In the genomic region with DNA sequence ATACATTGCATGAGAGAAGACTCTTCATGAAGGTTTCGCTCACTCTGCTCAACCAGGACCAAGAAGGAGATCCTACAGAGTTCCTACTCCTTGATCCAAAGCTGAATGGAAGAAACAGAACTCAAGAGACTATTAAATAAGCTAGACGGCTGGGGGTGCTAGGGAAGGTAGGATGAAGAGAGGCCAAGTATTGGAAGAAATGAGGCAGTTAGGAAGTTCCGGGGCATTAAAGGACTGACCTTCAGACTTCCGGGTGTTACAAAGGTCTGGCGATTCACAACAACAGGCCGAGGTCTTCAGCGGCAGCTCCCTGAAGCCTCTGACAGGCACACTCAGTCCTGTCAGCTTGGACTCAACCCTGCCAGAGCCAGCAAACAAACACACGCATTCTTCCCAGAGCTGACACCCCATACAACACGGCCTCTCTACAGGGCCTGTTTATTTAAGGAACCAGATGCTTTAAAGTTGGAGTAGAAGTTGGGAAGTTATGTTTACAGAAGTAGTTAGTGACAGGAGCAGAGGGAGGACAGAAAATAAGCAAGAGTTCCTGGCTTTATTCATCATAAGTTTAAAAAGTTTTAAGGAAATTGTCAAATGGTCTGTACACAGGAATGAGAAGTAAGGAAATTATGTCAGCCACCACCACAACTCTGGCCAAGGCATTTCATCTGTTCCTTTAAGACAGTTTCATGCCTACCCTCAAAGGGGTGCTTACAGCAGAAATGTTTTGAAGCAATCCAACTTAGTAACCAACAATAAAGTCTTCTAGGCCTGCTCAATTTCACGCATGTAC, we compare ENCODE assay signal across 1 cellular context.
TF ChIP-seq lines count a peak whose summit lies in the region.

No MANE protein-coding gene starts in this region.

TF ChIP-seq in HepG2, 621 proteins besides CTCF, POLR2A, EP300 and RAD21 (continued from another document and continues in another):
- TF ChIP-seq, protein P1, sequence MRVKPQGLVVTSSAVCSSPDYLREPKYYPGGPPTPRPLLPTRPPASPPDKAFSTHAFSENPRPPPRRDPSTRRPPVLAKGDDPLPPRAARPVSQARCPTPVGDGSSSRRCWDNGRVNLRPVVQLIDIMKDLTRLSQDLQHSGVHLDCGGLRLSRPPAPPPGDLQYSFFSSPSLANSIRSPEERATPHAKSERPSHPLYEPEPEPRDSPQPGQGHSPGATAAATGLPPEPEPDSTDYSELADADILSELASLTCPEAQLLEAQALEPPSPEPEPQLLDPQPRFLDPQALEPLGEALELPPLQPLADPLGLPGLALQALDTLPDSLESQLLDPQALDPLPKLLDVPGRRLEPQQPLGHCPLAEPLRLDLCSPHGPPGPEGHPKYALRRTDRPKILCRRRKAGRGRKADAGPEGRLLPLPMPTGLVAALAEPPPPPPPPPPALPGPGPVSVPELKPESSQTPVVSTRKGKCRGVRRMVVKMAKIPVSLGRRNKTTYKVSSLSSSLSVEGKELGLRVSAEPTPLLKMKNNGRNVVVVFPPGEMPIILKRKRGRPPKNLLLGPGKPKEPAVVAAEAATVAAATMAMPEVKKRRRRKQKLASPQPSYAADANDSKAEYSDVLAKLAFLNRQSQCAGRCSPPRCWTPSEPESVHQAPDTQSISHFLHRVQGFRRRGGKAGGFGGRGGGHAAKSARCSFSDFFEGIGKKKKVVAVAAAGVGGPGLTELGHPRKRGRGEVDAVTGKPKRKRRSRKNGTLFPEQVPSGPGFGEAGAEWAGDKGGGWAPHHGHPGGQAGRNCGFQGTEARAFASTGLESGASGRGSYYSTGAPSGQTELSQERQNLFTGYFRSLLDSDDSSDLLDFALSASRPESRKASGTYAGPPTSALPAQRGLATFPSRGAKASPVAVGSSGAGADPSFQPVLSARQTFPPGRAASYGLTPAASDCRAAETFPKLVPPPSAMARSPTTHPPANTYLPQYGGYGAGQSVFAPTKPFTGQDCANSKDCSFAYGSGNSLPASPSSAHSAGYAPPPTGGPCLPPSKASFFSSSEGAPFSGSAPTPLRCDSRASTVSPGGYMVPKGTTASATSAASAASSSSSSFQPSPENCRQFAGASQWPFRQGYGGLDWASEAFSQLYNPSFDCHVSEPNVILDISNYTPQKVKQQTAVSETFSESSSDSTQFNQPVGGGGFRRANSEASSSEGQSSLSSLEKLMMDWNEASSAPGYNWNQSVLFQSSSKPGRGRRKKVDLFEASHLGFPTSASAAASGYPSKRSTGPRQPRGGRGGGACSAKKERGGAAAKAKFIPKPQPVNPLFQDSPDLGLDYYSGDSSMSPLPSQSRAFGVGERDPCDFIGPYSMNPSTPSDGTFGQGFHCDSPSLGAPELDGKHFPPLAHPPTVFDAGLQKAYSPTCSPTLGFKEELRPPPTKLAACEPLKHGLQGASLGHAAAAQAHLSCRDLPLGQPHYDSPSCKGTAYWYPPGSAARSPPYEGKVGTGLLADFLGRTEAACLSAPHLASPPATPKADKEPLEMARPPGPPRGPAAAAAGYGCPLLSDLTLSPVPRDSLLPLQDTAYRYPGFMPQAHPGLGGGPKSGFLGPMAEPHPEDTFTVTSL (CRISPR knock-in tag; IDR thresholded peaks at IDR 0.05; ENCODE audit: borderline replicate concordance): peak; percentile 92
- TF ChIP-seq JDP2 (CRISPR knock-in tag; IDR thresholded peaks at IDR 0.05; ENCODE audit: borderline replicate concordance) (no peak), HNF4G (IDR thresholded peaks at IDR 0.05; ENCODE audit: borderline replicate concordance, low read depth, low read length) (peak; percentile 96), HNF4G (CRISPR knock-in tag; IDR thresholded peaks at IDR 0.05; ENCODE audit: borderline replicate concordance, low read depth) (peak; percentile 89; the same call in 1 of the 2 replicates), NFRKB (IDR thresholded peaks at IDR 0.05) (no peak), NFATC3 (CRISPR knock-in tag; IDR thresholded peaks at IDR 0.05) (no peak), GABPB1 (CRISPR knock-in tag; IDR thresholded peaks at IDR 0.05) (peak; percentile 82), NR1H2 (CRISPR knock-in tag; IDR thresholded peaks at IDR 0.05; ENCODE audit: borderline replicate concordance, low read depth) (no peak), SRSF9 (IDR thresholded peaks at IDR 0.05; ENCODE audit: borderline replicate concordance, insufficient read depth, low read depth, low read length, poor library complexity, severe bottlenecking) (no peak), U2AF2 (IDR thresholded peaks at IDR 0.05; ENCODE audit: low read depth, low read length) (no peak), MAZ (IDR thresholded peaks at IDR 0.05; ENCODE audit: borderline replicate concordance, low read depth, low read length) (no peak), MAZ (CRISPR knock-in tag; IDR thresholded peaks at IDR 0.05; ENCODE audit: low read depth) (0 out of 2 replicates have a peak, but pooled peaks have one; percentile 26), ZNF563 (CRISPR knock-in tag; IDR thresholded peaks at IDR 0.05) (no peak), MTA1 (CRISPR knock-in tag; IDR thresholded peaks at IDR 0.05; ENCODE audit: borderline replicate concordance) (peak; percentile 54; the same call in 1 of the 2 replicates), TP53 (CRISPR knock-in tag; conservative IDR thresholded peaks at IDR 0.05) (no peak), MXI1 (IDR thresholded peaks at IDR 0.05; ENCODE audit: borderline replicate concordance, low read depth, low read length) (peak; percentile 97; the same call in 2 of the 3 replicates), ZNF709 (CRISPR knock-in tag; IDR thresholded peaks at IDR 0.05) (peak; percentile 64; the same call in 1 of the 2 replicates), SIX1 (CRISPR knock-in tag; IDR thresholded peaks at IDR 0.05; ENCODE audit: borderline replicate concordance) (peak; percentile 50; the same call in 1 of the 2 replicates), SP1 (IDR thresholded peaks at IDR 0.05) (no peak), SP1 (CRISPR knock-in tag; IDR thresholded peaks at IDR 0.05) (no peak), HNRNPK (IDR thresholded peaks at IDR 0.05; ENCODE audit: low read depth, low read length, poor library complexity, severe bottlenecking) (no peak), TOE1 (CRISPR knock-in tag; IDR thresholded peaks at IDR 0.05) (no peak; the same call in 1 of the 2 replicates), ZNF782 (CRISPR knock-in tag; IDR thresholded peaks at IDR 0.05; ENCODE audit: borderline replicate concordance) (no peak), ZNF616 (CRISPR knock-in tag; IDR thresholded peaks at IDR 0.05; ENCODE audit: low read depth) (no peak), HCFC1 (IDR thresholded peaks at IDR 0.05; ENCODE audit: low read depth, low read length) (no peak; the same call in 1 of the 2 replicates), AGO2 (optimal IDR thresholded peaks at IDR 0.05; ENCODE audit: low read depth, low read length) (no peak), ZNF10 (CRISPR knock-in tag; IDR thresholded peaks at IDR 0.05; ENCODE audit: borderline replicate concordance, low read depth) (no peak), BORCS8-MEF2B (CRISPR knock-in tag; IDR thresholded peaks at IDR 0.05) (no peak), NCOA2 (CRISPR knock-in tag; IDR thresholded peaks at IDR 0.05) (peak; percentile 86), XRCC5 (optimal IDR thresholded peaks at IDR 0.05; ENCODE audit: low read length) (peak; percentile 87), CCAR2 (optimal IDR thresholded peaks at IDR 0.05; ENCODE audit: low read depth, low read length) (no peak)
- TF ChIP-seq, protein P2, sequence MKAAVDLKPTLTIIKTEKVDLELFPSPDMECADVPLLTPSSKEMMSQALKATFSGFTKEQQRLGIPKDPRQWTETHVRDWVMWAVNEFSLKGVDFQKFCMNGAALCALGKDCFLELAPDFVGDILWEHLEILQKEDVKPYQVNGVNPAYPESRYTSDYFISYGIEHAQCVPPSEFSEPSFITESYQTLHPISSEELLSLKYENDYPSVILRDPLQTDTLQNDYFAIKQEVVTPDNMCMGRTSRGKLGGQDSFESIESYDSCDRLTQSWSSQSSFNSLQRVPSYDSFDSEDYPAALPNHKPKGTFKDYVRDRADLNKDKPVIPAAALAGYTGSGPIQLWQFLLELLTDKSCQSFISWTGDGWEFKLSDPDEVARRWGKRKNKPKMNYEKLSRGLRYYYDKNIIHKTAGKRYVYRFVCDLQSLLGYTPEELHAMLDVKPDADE (CRISPR knock-in tag; IDR thresholded peaks at IDR 0.05): no peak
- TF ChIP-seq, protein P3, sequence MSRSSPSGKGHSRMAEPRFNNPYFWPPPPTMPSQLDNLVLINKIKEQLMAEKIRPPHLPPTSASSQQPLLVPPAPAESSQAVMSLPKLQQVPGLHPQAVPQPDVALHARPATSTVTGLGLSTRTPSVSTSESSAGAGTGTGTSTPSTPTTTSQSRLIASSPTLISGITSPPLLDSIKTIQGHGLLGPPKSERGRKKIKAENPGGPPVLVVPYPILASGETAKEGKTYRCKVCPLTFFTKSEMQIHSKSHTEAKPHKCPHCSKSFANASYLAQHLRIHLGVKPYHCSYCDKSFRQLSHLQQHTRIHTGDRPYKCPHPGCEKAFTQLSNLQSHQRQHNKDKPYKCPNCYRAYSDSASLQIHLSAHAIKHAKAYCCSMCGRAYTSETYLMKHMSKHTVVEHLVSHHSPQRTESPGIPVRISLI (CRISPR knock-in tag; IDR thresholded peaks at IDR 0.05; ENCODE audit: borderline replicate concordance): peak; percentile 34; the same call in 1 of the 2 replicates
- TF ChIP-seq, protein P4, sequence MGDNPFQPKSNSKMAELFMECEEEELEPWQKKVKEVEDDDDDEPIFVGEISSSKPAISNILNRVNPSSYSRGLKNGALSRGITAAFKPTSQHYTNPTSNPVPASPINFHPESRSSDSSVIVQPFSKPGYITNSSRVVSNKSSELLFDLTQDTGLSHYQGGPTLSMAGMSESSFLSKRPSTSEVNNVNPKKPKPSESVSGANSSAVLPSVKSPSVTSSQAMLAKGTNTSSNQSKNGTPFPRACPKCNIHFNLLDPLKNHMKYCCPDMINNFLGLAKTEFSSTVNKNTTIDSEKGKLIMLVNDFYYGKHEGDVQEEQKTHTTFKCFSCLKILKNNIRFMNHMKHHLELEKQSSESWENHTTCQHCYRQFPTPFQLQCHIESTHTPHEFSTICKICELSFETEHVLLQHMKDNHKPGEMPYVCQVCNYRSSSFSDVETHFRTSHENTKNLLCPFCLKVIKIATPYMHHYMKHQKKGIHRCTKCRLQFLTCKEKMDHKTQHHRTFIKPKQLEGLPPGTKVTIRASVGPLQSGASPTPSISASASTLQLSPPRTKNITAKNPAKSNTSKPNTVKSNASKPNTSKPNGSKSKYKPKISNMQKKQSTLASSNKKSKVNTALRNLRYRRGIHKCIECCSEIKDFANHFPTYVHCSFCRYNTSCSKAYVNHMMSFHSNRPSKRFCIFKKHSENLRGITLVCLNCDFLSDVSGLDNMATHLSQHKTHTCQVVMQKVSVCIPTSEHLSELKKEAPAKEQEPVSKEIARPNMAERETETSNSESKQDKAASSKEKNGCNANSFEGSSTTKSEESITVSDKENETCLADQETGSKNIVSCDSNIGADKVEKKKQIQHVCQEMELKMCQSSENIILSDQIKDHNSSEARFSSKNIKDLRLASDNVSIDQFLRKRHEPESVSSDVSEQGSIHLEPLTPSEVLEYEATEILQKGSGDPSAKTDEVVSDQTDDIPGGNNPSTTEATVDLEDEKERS (CRISPR knock-in tag; IDR thresholded peaks at IDR 0.05): no peak
- TF ChIP-seq, protein P5, sequence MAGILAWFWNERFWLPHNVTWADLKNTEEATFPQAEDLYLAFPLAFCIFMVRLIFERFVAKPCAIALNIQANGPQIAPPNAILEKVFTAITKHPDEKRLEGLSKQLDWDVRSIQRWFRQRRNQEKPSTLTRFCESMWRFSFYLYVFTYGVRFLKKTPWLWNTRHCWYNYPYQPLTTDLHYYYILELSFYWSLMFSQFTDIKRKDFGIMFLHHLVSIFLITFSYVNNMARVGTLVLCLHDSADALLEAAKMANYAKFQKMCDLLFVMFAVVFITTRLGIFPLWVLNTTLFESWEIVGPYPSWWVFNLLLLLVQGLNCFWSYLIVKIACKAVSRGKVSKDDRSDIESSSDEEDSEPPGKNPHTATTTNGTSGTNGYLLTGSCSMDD (CRISPR knock-in tag; IDR thresholded peaks at IDR 0.05): no peak
- TF ChIP-seq, protein P6, sequence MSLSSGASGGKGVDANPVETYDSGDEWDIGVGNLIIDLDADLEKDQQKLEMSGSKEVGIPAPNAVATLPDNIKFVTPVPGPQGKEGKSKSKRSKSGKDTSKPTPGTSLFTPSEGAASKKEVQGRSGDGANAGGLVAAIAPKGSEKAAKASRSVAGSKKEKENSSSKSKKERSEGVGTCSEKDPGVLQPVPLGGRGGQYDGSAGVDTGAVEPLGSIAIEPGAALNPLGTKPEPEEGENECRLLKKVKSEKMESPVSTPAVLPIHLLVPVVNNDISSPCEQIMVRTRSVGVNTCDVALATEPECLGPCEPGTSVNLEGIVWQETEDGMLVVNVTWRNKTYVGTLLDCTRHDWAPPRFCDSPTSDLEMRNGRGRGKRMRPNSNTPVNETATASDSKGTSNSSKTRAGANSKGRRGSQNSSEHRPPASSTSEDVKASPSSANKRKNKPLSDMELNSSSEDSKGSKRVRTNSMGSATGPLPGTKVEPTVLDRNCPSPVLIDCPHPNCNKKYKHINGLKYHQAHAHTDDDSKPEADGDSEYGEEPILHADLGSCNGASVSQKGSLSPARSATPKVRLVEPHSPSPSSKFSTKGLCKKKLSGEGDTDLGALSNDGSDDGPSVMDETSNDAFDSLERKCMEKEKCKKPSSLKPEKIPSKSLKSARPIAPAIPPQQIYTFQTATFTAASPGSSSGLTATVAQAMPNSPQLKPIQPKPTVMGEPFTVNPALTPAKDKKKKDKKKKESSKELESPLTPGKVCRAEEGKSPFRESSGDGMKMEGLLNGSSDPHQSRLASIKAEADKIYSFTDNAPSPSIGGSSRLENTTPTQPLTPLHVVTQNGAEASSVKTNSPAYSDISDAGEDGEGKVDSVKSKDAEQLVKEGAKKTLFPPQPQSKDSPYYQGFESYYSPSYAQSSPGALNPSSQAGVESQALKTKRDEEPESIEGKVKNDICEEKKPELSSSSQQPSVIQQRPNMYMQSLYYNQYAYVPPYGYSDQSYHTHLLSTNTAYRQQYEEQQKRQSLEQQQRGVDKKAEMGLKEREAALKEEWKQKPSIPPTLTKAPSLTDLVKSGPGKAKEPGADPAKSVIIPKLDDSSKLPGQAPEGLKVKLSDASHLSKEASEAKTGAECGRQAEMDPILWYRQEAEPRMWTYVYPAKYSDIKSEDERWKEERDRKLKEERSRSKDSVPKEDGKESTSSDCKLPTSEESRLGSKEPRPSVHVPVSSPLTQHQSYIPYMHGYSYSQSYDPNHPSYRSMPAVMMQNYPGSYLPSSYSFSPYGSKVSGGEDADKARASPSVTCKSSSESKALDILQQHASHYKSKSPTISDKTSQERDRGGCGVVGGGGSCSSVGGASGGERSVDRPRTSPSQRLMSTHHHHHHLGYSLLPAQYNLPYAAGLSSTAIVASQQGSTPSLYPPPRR (CRISPR knock-in tag; IDR thresholded peaks at IDR 0.05; ENCODE audit: borderline replicate concordance): peak; percentile 88; the same call in 1 of the 2 replicates
